ENCODE assay signal across 8 cellular contexts in the genomic region with DNA sequence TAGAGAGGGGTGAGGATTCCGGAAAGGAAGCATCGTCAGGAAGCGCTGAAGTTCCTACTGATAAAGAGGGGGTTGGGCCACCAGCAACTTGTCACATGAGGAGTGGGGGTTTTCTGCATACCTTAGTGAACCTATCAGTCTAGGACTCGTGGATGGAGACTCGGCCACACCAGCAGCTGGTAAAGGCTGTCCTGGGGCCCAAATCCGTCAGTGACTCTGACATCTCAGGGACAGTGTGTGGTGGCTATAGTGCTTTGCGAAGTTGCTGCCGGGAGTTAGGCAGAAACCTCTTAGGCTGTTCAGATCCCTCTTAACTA. TPM values are rescaled to one million over a fixed set of nuclear protein-coding genes. Genes with fewer than 3 reads are reported as not detected.
DNase-seq lines count a peak whose midpoint lies in the region; ATAC-seq and TF ChIP-seq lines count a peak whose summit lies in the region.

No MANE protein-coding gene starts in this region.

- H3K9ac ChIP-seq in OCI-LY1 (ENCODE audit: low read length): no peak overlapping the region; the same call in 1 of the 2 replicates

- no peaks in the 10 kb centered on the region for H3K9me2 ChIP-seq in OCI-LY1 (ENCODE audit: low read depth, low read length)

- CTCF ChIA-PET in GM10248 (lab: Yijun Ruan, JAX): interaction anchor here (0.8 to 7.3 kb wide), 50 partner anchors 8 to 639 kb away, joined by 3 to 102 read pairs (median 6); a partner anchor contains a TSS

- no peaks in the 10 kb centered on the region for H4K20me1 ChIP-seq in OCI-LY1 (ENCODE audit: insufficient read depth, low read length)

- H3K4me3 ChIP-seq in OCI-LY1 (ENCODE audit: low read depth, low read length, poor library complexity, severe bottlenecking): peak overlapping the region; percentile 63
- H3K4me3 ChIP-seq in fibroblast of mammary gland (ENCODE audit: control insufficient read depth, low read depth, low read length): peak overlapping the region; percentile 72
- H3K4me3 ChIP-seq in retinal pigment epithelial cell (ENCODE audit: low read length): peak overlapping the region; percentile 78
- peak overlapping the region in 1 of 2 donors; percentile 49 for H3K4me3 ChIP-seq in prostate gland

- TF ChIP-seq CTCF in OCI-LY1 (IDR thresholded peaks at IDR 0.05; ENCODE audit: low read length): no peak
- TF ChIP-seq CTCF in fibroblast of mammary gland (conservative IDR thresholded peaks at IDR 0.05; ENCODE audit: control insufficient read depth, insufficient read depth, low read depth, low read length): no peak
- no peak for TF ChIP-seq CTCF in retinal pigment epithelial cell (conservative IDR thresholded peaks at IDR 0.05; ENCODE audit: low read depth, low read length)
- TF ChIP-seq CTCF in prostate gland (IDR thresholded peaks at IDR 0.05): no peak
- no peak for TF ChIP-seq CTCF in GM10248 (IDR thresholded peaks at IDR 0.05; ENCODE audit: control extremely low read depth, extremely low read depth, low read depth, missing control alignments)

- H3K4me1 ChIP-seq in OCI-LY1 (ENCODE audit: insufficient read depth, low read length, severe bottlenecking): peaks cover 9% of the 10 kb centered on the region
- H3K4me1 ChIP-seq in prostate gland (replicated peaks): no peaks in the 10 kb centered on the region

- H2AFZ ChIP-seq in OCI-LY1 (ENCODE audit: low read length): no peak overlapping the region

- H3K4me2 ChIP-seq in OCI-LY1 (ENCODE audit: low read length): peak overlapping the region; percentile 79

- no peak overlapping the region for H3K27ac ChIP-seq in OCI-LY1 (ENCODE audit: low read depth, low read length, poor library complexity, severe bottlenecking)
- H3K27ac ChIP-seq in prostate gland: peak overlapping the region in 1 of 2 donors; percentile 60

- H3K36me3 ChIP-seq in OCI-LY1 (ENCODE audit: insufficient read depth, low read length): no peaks in the 10 kb centered on the region
- no peaks in the 10 kb centered on the region for H3K36me3 ChIP-seq in prostate gland

- ATAC-seq in GM21360 (IDR thresholded peaks at IDR 0.05; ENCODE audit: unreplicated experiment) (peak; percentile 20), HG02798 (IDR thresholded peaks at IDR 0.05; ENCODE audit: poor library complexity, unreplicated experiment) (no peak)

- H3K79me2 ChIP-seq in OCI-LY1 (ENCODE audit: insufficient read depth, low read length): no peaks in the 10 kb centered on the region

- WGBS in prostate gland: 25% methylated on average over 8 of the region's 8 CpGs

- POLR2A ChIA-PET in GM10248 (lab: Yijun Ruan, JAX): no interaction called here

- H3K9me3 ChIP-seq in OCI-LY1 (ENCODE audit: low read length): no peaks in the 10 kb centered on the region
- H3K9me3 ChIP-seq in prostate gland: no peaks in the 10 kb centered on the region

- no peaks in the 10 kb centered on the region for H3K27me3 ChIP-seq in OCI-LY1 (ENCODE audit: insufficient read depth, low read length)
- no peaks in the 10 kb centered on the region for H3K27me3 ChIP-seq in prostate gland (replicated peaks; ENCODE audit: insufficient read depth)

- intact Hi-C loops in prostate gland (cut with DNase I): loop anchor here (5.0 to 10.0 kb wide), 2 partner anchors 114 to 507 kb away; a partner anchor contains a TSS

- no peak for TF ChIP-seq POLR2A in prostate gland (IDR thresholded peaks at IDR 0.05)

- H3F3A ChIP-seq in OCI-LY1 (ENCODE audit: insufficient read depth, low read length): no peaks in the 10 kb centered on the region

- no peak for DNase-seq in fibroblast of mammary gland (ENCODE audit: low read depth)
- DNase-seq in retinal pigment epithelial cell (ENCODE audit: low read depth): no peak
- DNase-seq in prostate gland (ENCODE audit: low spot score): no peak
- no peak for DNase-seq in activated CD8-positive, alpha-beta memory T cell treated with anti-CD3 and anti-CD28 coated beads for 24 hours
- no peak for DNase-seq in GM10248 (ENCODE audit: extremely low spot score)

RNA-seq across cellular contexts. Expression of a gene that starts 16.4 kb away (rescaled TPM):
- total RNA-seq in prostate gland: under 1 TPM; 0.46 to 0.91 TPM

RNA-seq across cellular contexts. Expression of a gene that starts 18.1 kb away (rescaled TPM):
- 10 to 100 TPM; 60.3 to 74.5 TPM for total RNA-seq in prostate gland

RNA-seq across cellular contexts. Expression of a gene that starts 27.4 kb away (rescaled TPM):
- total RNA-seq in prostate gland: 10 to 100 TPM in 1 of 2 donors, 1 to 10 TPM in 1; 1.7 to 20.1 TPM

RNA-seq across cellular contexts. Expression of a gene that starts 53.2 kb away (rescaled TPM):
- total RNA-seq in prostate gland: 100 to 1,000 TPM; 230 to 304 TPM

RNA-seq across cellular contexts. Expression of a gene that starts 58.4 kb away (rescaled TPM):
- 1 to 10 TPM in 1 of 2 donors, not detected in 1; 9.4 TPM for total RNA-seq in prostate gland
